ENCODE assay signal across 8 cellular contexts in genomic region chr2:105143467-105144127, GRCh38.
A peak's percentile ranks its signal among the peaks of the same experiment; 100 is the strongest.
DNase-seq lines count a peak whose midpoint lies in the region; ATAC-seq and TF ChIP-seq lines count a peak whose summit lies in the region.

No MANE protein-coding gene starts in this region.

- peaks cover 5 to 54% (median 37%) of the 10 kb centered on the region in 9 donors for H3K27me3 ChIP-seq in heart left ventricle
- H3K27me3 ChIP-seq in SK-N-SH (ENCODE audit: insufficient read depth), result peaks cover 18% of the 10 kb centered on the region; the same call in 1 of the 2 replicates
- peaks cover 39% of the 10 kb centered on the region for H3K27me3 ChIP-seq in upper lobe of right lung

- CTCF ChIA-PET in SK-N-SH (lab: Yijun Ruan, JAX), result interaction anchor here (0.9 to 5.0 kb wide), 8 partner anchors 24 to 145 kb away, joined by 3 to 31 read pairs (median 4); no protein-coding TSS in a partner anchor

- no peak for TF ChIP-seq RAD21 in SK-N-SH (IDR thresholded peaks at IDR 0.05; ENCODE audit: low read length)

- 3 to 10% (median 4%) methylated on average over 24 to 49 of the region's 49 CpGs for WGBS in heart left ventricle, 4 donors
- WGBS in SK-N-SH (ENCODE audit: low lambda C conversion rate), result 10% methylated on average over 38 of the region's 49 CpGs

- H3K4me3 Mint-ChIP-seq in dendritic cell treated with granulocyte-macrophage colony-stimulating factor and Interleukin-4, amounts not matched to agents 40 ng/mL and 50 ng/mL, for 4 days, result peak overlapping the region; percentile 18
- peak overlapping the region; percentile 84 to 91 (median 90) for H3K4me3 Mint-ChIP-seq in naive B cell

- no peaks in the 10 kb centered on the region for H3K9me3 Mint-ChIP-seq in dendritic cell treated with granulocyte-macrophage colony-stimulating factor and Interleukin-4, amounts not matched to agents 40 ng/mL and 50 ng/mL, for 4 days
- no peaks in the 10 kb centered on the region for H3K9me3 Mint-ChIP-seq in naive B cell

- TF ChIP-seq EP300 in SK-N-SH (IDR thresholded peaks at IDR 0.05; ENCODE audit: borderline replicate concordance in 1 of 2, low read depth in 1 of 2, low read length in 1 of 2), result no peak

- no peaks in the 10 kb centered on the region for H3K79me2 ChIP-seq in SK-N-SH (ENCODE audit: insufficient read depth)

- H3K36me3 ChIP-seq in heart left ventricle, result no peaks in the 10 kb centered on the region
- H3K36me3 ChIP-seq in SK-N-SH (replicated peaks in 1 of 2; ENCODE audit: control insufficient read depth in 1 of 2, insufficient read depth in 2 of 2, low read length in 1 of 2), result no peaks in the 10 kb centered on the region
- H3K36me3 ChIP-seq in upper lobe of right lung, result no peaks in the 10 kb centered on the region

- H4K20me1 ChIP-seq in SK-N-SH (ENCODE audit: insufficient read depth), result no peaks in the 10 kb centered on the region

- H3K27ac ChIP-seq in heart left ventricle, result no peak overlapping the region
- no peak overlapping the region; a peak in 1 of 4 replicates for H3K27ac ChIP-seq in SK-N-SH (ENCODE audit: low read depth in 2 of 2, low read length in 1 of 2)
- H3K27ac ChIP-seq in upper lobe of right lung, result no peak overlapping the region

- H3K4me1 ChIP-seq in heart left ventricle (peaks cover 0 to 11% (median 0%) of the 10 kb centered on the region in 12 donors), SK-N-SH (ENCODE audit: control insufficient read depth in 1 of 2, insufficient read depth in 2 of 2, low read depth in 1 of 2, low read length in 1 of 2) (peaks cover 0 to 10% of the 10 kb centered on the region in 2 experiments; a peak in 1 of 4 replicates), upper lobe of right lung (no peaks in the 10 kb centered on the region)

- ATAC-seq in heart left ventricle (no peak), Right ventricle myocardium superior (ENCODE audit: poor library complexity) (no peak), naive B cell (ENCODE audit: low read depth in 2 of 2) (peak; percentile 75 to 76), upper lobe of right lung (peak; percentile 43), HG03378 (IDR thresholded peaks at IDR 0.05; ENCODE audit: unreplicated experiment) (no peak), HG02970 (IDR thresholded peaks at IDR 0.05; ENCODE audit: low FRiP score, unreplicated experiment) (no peak)

- H2AFZ ChIP-seq in SK-N-SH (ENCODE audit: low read depth), result peak overlapping the region; percentile 56; the same call in 1 of the 2 replicates

- DNase-seq in heart left ventricle (no peak), Right ventricle myocardium superior (no peak), SK-N-SH (peak; percentile 90), naive B cell (peak; percentile 47), upper lobe of right lung (no peak)

- intact Hi-C loops in heart left ventricle (cut with DNase I), result no loop called here
- intact Hi-C loops in Right ventricle myocardium superior (cut with DNase I), result no loop called here
- intact Hi-C loops in dendritic cell treated with granulocyte-macrophage colony-stimulating factor and Interleukin-4, amounts not matched to agents 40 ng/mL and 50 ng/mL, for 4 days (cut with micrococcal nuclease), result no loop called here
- intact Hi-C loops in upper lobe of right lung (cut with DNase I), result no loop called here

- H3F3A ChIP-seq in SK-N-SH (replicated peaks; ENCODE audit: insufficient read depth), result peaks cover 3% of the 10 kb centered on the region

- no peak overlapping the region for H3K9ac ChIP-seq in SK-N-SH

- no peak overlapping the region for H3K27ac Mint-ChIP-seq in dendritic cell treated with granulocyte-macrophage colony-stimulating factor and Interleukin-4, amounts not matched to agents 40 ng/mL and 50 ng/mL, for 4 days
- peak overlapping the region in 5 of 6 donors; percentile 15 to 89 (median 57) for H3K27ac Mint-ChIP-seq in naive B cell

- H3K4me1 Mint-ChIP-seq in dendritic cell treated with granulocyte-macrophage colony-stimulating factor and Interleukin-4, amounts not matched to agents 40 ng/mL and 50 ng/mL, for 4 days (ENCODE audit: low read depth), result peaks cover 5% of the 10 kb centered on the region
- H3K4me1 Mint-ChIP-seq in naive B cell, result peaks cover 11 to 24% (median 23%) of the 10 kb centered on the region in 3 donors

- H3K4me3 ChIP-seq in heart left ventricle (peak overlapping the region in 9 of 12 donors; percentile 23 to 51 (median 41)), SK-N-SH (ENCODE audit: low read depth in 2 of 2, low read length in 1 of 2) (peak overlapping the region; percentile 8 to 49; a peak in 3 of 4 replicates), upper lobe of right lung (peak overlapping the region; percentile 36)

- POLR2A ChIA-PET in SK-N-SH (lab: Yijun Ruan, JAX), result no interaction called here

- no peak for TF ChIP-seq CTCF in heart left ventricle (IDR thresholded peaks at IDR 0.05)
- TF ChIP-seq CTCF in SK-N-SH (IDR thresholded peaks at IDR 0.05), result no peak
- no peak for TF ChIP-seq CTCF in upper lobe of right lung (IDR thresholded peaks at IDR 0.05)

- H3K9me2 ChIP-seq in SK-N-SH, result no peaks in the 10 kb centered on the region

- H3K36me3 Mint-ChIP-seq in dendritic cell treated with granulocyte-macrophage colony-stimulating factor and Interleukin-4, amounts not matched to agents 40 ng/mL and 50 ng/mL, for 4 days (ENCODE audit: low read depth), result no peaks in the 10 kb centered on the region
- peaks cover 10 to 15% of the 10 kb centered on the region in 2 donors for H3K36me3 Mint-ChIP-seq in naive B cell

- no peak for TF ChIP-seq POLR2A in heart left ventricle (IDR thresholded peaks at IDR 0.05)

- peaks cover 64% of the 10 kb centered on the region for H3K27me3 Mint-ChIP-seq in dendritic cell treated with granulocyte-macrophage colony-stimulating factor and Interleukin-4, amounts not matched to agents 40 ng/mL and 50 ng/mL, for 4 days
- peaks cover 15 to 32% (median 26%) of the 10 kb centered on the region in 3 donors for H3K27me3 Mint-ChIP-seq in naive B cell

- H3K9me3 ChIP-seq in heart left ventricle, result no peaks in the 10 kb centered on the region
- no peaks in the 10 kb centered on the region for H3K9me3 ChIP-seq in SK-N-SH
- no peaks in the 10 kb centered on the region for H3K9me3 ChIP-seq in upper lobe of right lung

- peak overlapping the region; percentile 33; the same call in 1 of the 2 replicates for H3K4me2 ChIP-seq in SK-N-SH

TF ChIP-seq in SK-N-SH, 30 proteins besides CTCF, POLR2A, EP300 and RAD21:
- TF ChIP-seq TAF1 (IDR thresholded peaks at IDR 0.05; ENCODE audit: borderline replicate concordance, low read depth, low read length) (no peak), PBX3 (IDR thresholded peaks at IDR 0.05) (no peak), IRF3 (IDR thresholded peaks at IDR 0.05; ENCODE audit: low read depth, low read length) (no peak), POLR2AphosphoS5 (IDR thresholded peaks at IDR 0.05; ENCODE audit: low read depth, low read length) (no peak), MAX (IDR thresholded peaks at IDR 0.05; ENCODE audit: low read depth) (no peak), MEF2A (IDR thresholded peaks at IDR 0.05; ENCODE audit: borderline replicate concordance, low read depth) (no peak), NRF1 (IDR thresholded peaks at IDR 0.05; ENCODE audit: low read depth, low read length) (no peak)

Comparison
In these comparisons a context has a peak if more than half of its experiments do, and no peak if none do; other contexts are left out.
1. ATAC-seq: peak in naive B cell (2 of 2) and upper lobe of right lung (single experiment); none in heart left ventricle (0 of 4), Right ventricle myocardium superior (single experiment), HG03378 (single experiment) and HG02970 (single experiment).
2. DNase-seq: peak in SK-N-SH (single experiment) and naive B cell (single experiment); none in heart left ventricle (0 of 5), Right ventricle myocardium superior (single experiment) and upper lobe of right lung (single experiment).
3. Peak in every context shown above with its lines, with median percentiles within 50 percentile points of each other: H3K4me3 ChIP-seq.